Comparison of ENCODE assay signal across 9 cellular contexts in genomic region chr19:55340144-55340783, GRCh38. TPM values are rescaled to one million over a fixed set of nuclear protein-coding genes. Genes with fewer than 3 reads are reported as not detected.
DNase-seq lines count a peak whose midpoint lies in the region; ATAC-seq, FAIRE-seq and TF ChIP-seq lines count a peak whose summit lies in the region.
"Had no signal": no experiment of that assay in that cellular context is flagged by ENCODE, and none has a peak within 500 bp of the region (broad histone marks: within the 10 kb centered on the region; RNA-seq: fewer than 3 reads in every experiment).

No MANE protein-coding gene starts in this region.

- in situ Hi-C loops in KBM-7 (cut with MboI; ENCODE audit: low pct_unique_long_range_greater_than_20kb, low sequenced_read_pairs) (no loop called here), GM12878 (cut with MboI) (no loop called here)

- H3K9ac ChIP-seq in GM12878 (ENCODE audit: control insufficient read depth, insufficient read depth, low read length): peak overlapping the region; percentile 93

- TF ChIP-seq CTCF in AG10803 (conservative IDR thresholded peaks at IDR 0.05; ENCODE audit: low read length): no peak
- TF ChIP-seq CTCF in GM12878 (IDR thresholded peaks at IDR 0.05 in 2 of 3, conservative IDR thresholded peaks at IDR 0.05 in 1 of 3; ENCODE audit: control insufficient read depth in 2 of 3, extremely low read depth in 1 of 3, insufficient read depth in 1 of 3, low read depth in 3 of 3, low read length in 3 of 3): no peak
- TF ChIP-seq CTCF in lower lobe of right lung (IDR thresholded peaks at IDR 0.05): no peak
- TF ChIP-seq CTCF in upper lobe of left lung (IDR thresholded peaks at IDR 0.05): no peak

- peak; percentile 0; the same call in 2 of the 3 replicates for ATAC-seq in GM12878
- ATAC-seq in lower lobe of right lung: peak; percentile 0
- no peak for ATAC-seq in upper lobe of left lung (ENCODE audit: low FRiP score in 2 of 2)
- no peak for ATAC-seq in GM21367 (IDR thresholded peaks at IDR 0.05; ENCODE audit: unreplicated experiment)
- no peak for ATAC-seq in HG02970 (IDR thresholded peaks at IDR 0.05; ENCODE audit: low FRiP score, unreplicated experiment)

- peak overlapping the region; percentile 99 for H3K4me2 ChIP-seq in GM12878 (ENCODE audit: control insufficient read depth, insufficient read depth)

- H3K27me3 ChIP-seq in GM12878 (replicated peaks in 1 of 2; ENCODE audit: control insufficient read depth in 2 of 2, insufficient read depth in 2 of 2, low read length in 1 of 2): no peaks in the 10 kb centered on the region; a peak in 1 of 4 replicates
- H3K27me3 ChIP-seq in lower lobe of right lung (ENCODE audit: low read depth): no peaks in the 10 kb centered on the region
- H3K27me3 ChIP-seq in upper lobe of left lung: no peaks in the 10 kb centered on the region

- no TSS peak for BruUV-seq in GM12878 (replicated peaks; lab: Mats Ljungman, UMichigan)

- H3K9me3 ChIP-seq in GM12878 (replicated peaks; ENCODE audit: control insufficient read depth, insufficient read depth, low read length): no peaks in the 10 kb centered on the region
- no peaks in the 10 kb centered on the region for H3K9me3 ChIP-seq in lower lobe of right lung
- H3K9me3 ChIP-seq in upper lobe of left lung: no peaks in the 10 kb centered on the region

- CTCF ChIA-PET in GM12878 (lab: Yijun Ruan, JAX): interaction anchor here (0.6 to 1.8 kb wide), 9 partner anchors 19 to 266 kb away, joined by 3 to 32 read pairs (median 4); partner anchors contain the start of genes TMEM238 and ZNF628

- intact Hi-C loops in GM12878 (cut with micrococcal nuclease; ENCODE audit: unreplicated experiment) (no loop called here), lower lobe of right lung (cut with DNase I) (no loop called here)

- POLR2A ChIA-PET in GM12878 (lab: Charles Lee): interaction anchor here (0.7 to 2.1 kb wide), 12 partner anchors 8 to 223 kb away, joined by 3 to 27 read pairs (median 4); partner anchors contain the start of genes HSPBP1, ISOC2, PPP6R1 and TMEM238

- no peak for TF ChIP-seq POLR2A in GM12878 (IDR thresholded peaks at IDR 0.05; ENCODE audit: low read depth, low read length)
- TF ChIP-seq POLR2A in upper lobe of left lung (IDR thresholded peaks at IDR 0.05): no peak

- no peak for FAIRE-seq in GM12878 (lab: Jason Lieb, UNC)

- TF ChIP-seq EP300 in GM12878 (IDR thresholded peaks at IDR 0.05; ENCODE audit: borderline replicate concordance in 1 of 2, control insufficient read depth in 1 of 2, low read depth in 2 of 2, low read length in 2 of 2) (no peak), upper lobe of left lung (IDR thresholded peaks at IDR 0.05) (no peak)

- no peaks in the 10 kb centered on the region for H3K36me3 ChIP-seq in GM12878 (ENCODE audit: control insufficient read depth in 2 of 2, insufficient read depth in 2 of 2, low read length in 1 of 2)
- peaks cover 18% of the 10 kb centered on the region for H3K36me3 ChIP-seq in lower lobe of right lung
- peaks cover 0 to 25% (median 15%) of the 10 kb centered on the region in 4 donors for H3K36me3 ChIP-seq in upper lobe of left lung

- H3K4me1 ChIP-seq in GM12878 (ENCODE audit: control insufficient read depth, insufficient read depth, low read length) (peaks cover 10% of the 10 kb centered on the region), lower lobe of right lung (peaks cover 15% of the 10 kb centered on the region), upper lobe of left lung (peaks cover 17 to 26% (median 20%) of the 10 kb centered on the region in 4 donors)

- no peak for TF ChIP-seq RAD21 in GM12878 (IDR thresholded peaks at IDR 0.05; ENCODE audit: insufficient read depth, low read depth, low read length)

- H3K79me2 ChIP-seq in GM12878 (ENCODE audit: control insufficient read depth, insufficient read depth, low read length): peaks cover 7% of the 10 kb centered on the region

- SMC1A ChIA-PET in GM12878 (lab: Charles Lee; ENCODE audit: uncharacterized antibody, unreplicated experiment): interaction anchor here (1.6 to 3.3 kb wide), 2 partner anchors 39 to 81 kb away, joined by 7 to 16 read pairs; partner anchors contain the start of gene PPP6R1

- RAD21 ChIA-PET in GM12878 (lab: Charles Lee; ENCODE audit: unreplicated experiment): interaction anchor here (1.0 to 2.1 kb wide), 3 partner anchors 48 to 85 kb away, joined by 5 to 20 read pairs (median 8); partner anchors contain the start of gene HSPBP1

- H3K27ac ChIP-seq in GM12878 (ENCODE audit: control insufficient read depth, insufficient read depth): peak overlapping the region; percentile 84
- peak overlapping the region; percentile 94 for H3K27ac ChIP-seq in lower lobe of right lung
- H3K27ac ChIP-seq in upper lobe of left lung: peak overlapping the region; percentile 89 to 94 (median 91)

- no peaks in the 10 kb centered on the region for H4K20me1 ChIP-seq in GM12878 (ENCODE audit: control insufficient read depth, insufficient read depth)

- H3K4me3 ChIP-seq in AG10803 (ENCODE audit: low read length) (peak overlapping the region; percentile 81), GM12878 (peak overlapping the region; percentile 85), lower lobe of right lung (peak overlapping the region; percentile 64), upper lobe of left lung (peak overlapping the region; percentile 71 to 87 (median 80))

- DNase-seq in AG10803 (ENCODE audit: low read depth) (no peak), KBM-7 (peak; percentile 18), GM12878 (ENCODE audit: low read depth, low spot score) (no peak), lower lobe of right lung (peak; percentile 66), upper lobe of left lung (no peak), iPS-NIHi7 (ENCODE audit: extremely low spot score) (no peak)

- WGBS in GM12878 (ENCODE audit: insufficient coverage, insufficient replicate concordance, low lambda C conversion rate, missing lambda C conversion rate): 13% methylated on average over 14 of the region's 15 CpGs
- WGBS in upper lobe of left lung, 2 donors: 12 to 18% methylated on average over 12 to 15 of the region's 15 CpGs

- peak overlapping the region; percentile 29; the same call in 1 of the 2 replicates for H2AFZ ChIP-seq in GM12878 (ENCODE audit: control insufficient read depth, low read depth, low read length)

RNA-seq across cellular contexts. Expression of gene KMT5C, which starts 0.6 kb away (rescaled TPM):
- 51.9 and 53.5 TPM in 2 replicates for total RNA-seq in GM12878 (2013; cell fraction: nucleolus; rRNA removed)
- 6.8 and 7.7 TPM in 2 replicates for total RNA-seq in GM12878 (2014; rRNA removed)
- 2.4 and 3.7 TPM in 2 replicates for total RNA-seq in GM12878 (2014; rRNA removed; fragmentation: Illumina TruSeq; extraction: Trizol)
- total RNA-seq in GM12878 (2021): 13.2 and 15.8 TPM in 2 replicates
- 2.4 TPM for polyA plus RNA-seq in GM12878 (2011; ENCODE audit: low read depth)
- 5.7 and 9.3 TPM in 2 replicates for polyA plus RNA-seq in GM12878 (2011; rRNA removed)
- 11.5 and 16.8 TPM in 2 replicates for polyA plus RNA-seq in GM12878 (2011; cell fraction: cytosol; rRNA removed)
- 52.7 and 62.4 TPM in 2 replicates for polyA plus RNA-seq in GM12878 (2011; cell fraction: nucleus; rRNA removed)
- polyA plus RNA-seq in GM12878 (2012): 13.4 and 14.4 TPM in 2 replicates
- 1.3 and 2.3 TPM in 2 replicates for polyA plus RNA-seq in GM12878 (2014; fragmentation: Illumina TruSeq; extraction: Trizol)
- polyA plus RNA-seq in GM12878 (2014; fragmentation: Nextera tagmentation; extraction: Ambion mirVana): under 1 TPM in 1 of 2 experiments, not detected in 1; 0.20 TPM
- polyA plus RNA-seq in GM12878 (2014; rRNA removed): 10.5 and 11.9 TPM in 2 replicates
- 1 to 10 TPM; 4.1 to 4.3 TPM for polyA plus RNA-seq in GM12878 (2016; fragmentation: Nextera tagmentation; extraction: Ambion mirVana)
- 5.7 and 13.2 TPM in 2 replicates for polyA minus RNA-seq in GM12878 (2011; rRNA and poly(A)+ RNA removed)
- polyA minus RNA-seq in GM12878 (2011; cell fraction: cytosol; rRNA and poly(A)+ RNA removed): 4.9 and 10.4 TPM in 2 replicates
- 18.5 and 26.7 TPM in 2 replicates for polyA minus RNA-seq in GM12878 (2011; cell fraction: nucleus; rRNA and poly(A)+ RNA removed)
- total RNA-seq in lower lobe of right lung: 14.7 TPM
- total RNA-seq in upper lobe of left lung: 100 to 1,000 TPM in 1 of 6 donors, 10 to 100 TPM in 4, 1 to 10 TPM in 1; 9.1 to 111 (median 15.6) TPM

RNA-seq across cellular contexts. Expression of gene COX6B2, which starts 14.3 kb away (rescaled TPM):
- total RNA-seq in GM12878 (2013; cell fraction: nucleolus; rRNA removed): not detected in 2 replicates
- not detected in 2 replicates for total RNA-seq in GM12878 (2014; rRNA removed)
- total RNA-seq in GM12878 (2014; rRNA removed; fragmentation: Illumina TruSeq; extraction: Trizol): not detected in 2 replicates
- not detected in 2 replicates for total RNA-seq in GM12878 (2021)
- polyA plus RNA-seq in GM12878 (2011; ENCODE audit: low read depth): 0.20 TPM
- 0.09 TPM in 1 of 2 replicates, not detected in the other for polyA plus RNA-seq in GM12878 (2011; rRNA removed)
- not detected in 2 replicates for polyA plus RNA-seq in GM12878 (2011; cell fraction: cytosol; rRNA removed)
- 2.2 and 2.4 TPM in 2 replicates for polyA plus RNA-seq in GM12878 (2011; cell fraction: nucleus; rRNA removed)
- 0.11 and 0.15 TPM in 2 replicates for polyA plus RNA-seq in GM12878 (2012)
- polyA plus RNA-seq in GM12878 (2014; fragmentation: Illumina TruSeq; extraction: Trizol): not detected in 2 replicates
- under 1 TPM; 0.05 to 0.07 TPM for polyA plus RNA-seq in GM12878 (2014; fragmentation: Nextera tagmentation; extraction: Ambion mirVana)
- polyA plus RNA-seq in GM12878 (2014; rRNA removed): 0.06 and 0.14 TPM in 2 replicates
- polyA plus RNA-seq in GM12878 (2016; fragmentation: Nextera tagmentation; extraction: Ambion mirVana): under 1 TPM in 1 of 2 experiments, not detected in 1; 0.08 TPM
- polyA minus RNA-seq in GM12878 (2011; rRNA and poly(A)+ RNA removed): not detected in 2 replicates
- not detected in 2 replicates for polyA minus RNA-seq in GM12878 (2011; cell fraction: cytosol; rRNA and poly(A)+ RNA removed)
- not detected in 2 replicates for polyA minus RNA-seq in GM12878 (2011; cell fraction: nucleus; rRNA and poly(A)+ RNA removed)
- total RNA-seq in lower lobe of right lung: not detected
- under 1 TPM in 1 of 6 donors, not detected in 5; 0.20 TPM for total RNA-seq in upper lobe of left lung
- total RNA-seq: left cardiac atrium had no signal

RNA-seq across cellular contexts. Expression of gene TMEM150B, which starts 15.1 kb away (rescaled TPM):
- 0.65 TPM in 1 of 2 replicates, not detected in the other for total RNA-seq in GM12878 (2013; cell fraction: nucleolus; rRNA removed)
- total RNA-seq in GM12878 (2014; rRNA removed) (not detected in 2 replicates), GM12878 (2014; rRNA removed; fragmentation: Illumina TruSeq; extraction: Trizol) (not detected in 2 replicates), GM12878 (2021) (0.23 TPM in 1 of 2 replicates, not detected in the other), lower lobe of right lung (45.5 TPM), upper lobe of left lung (10 to 100 TPM in 5 of 6 donors, 1 to 10 TPM in 1; 8.2 to 67.7 (median 29.7) TPM)
- not detected for polyA plus RNA-seq in GM12878 (2011; ENCODE audit: low read depth)
- polyA plus RNA-seq in GM12878 (2011; rRNA removed) (not detected in 2 replicates), GM12878 (2014; fragmentation: Illumina TruSeq; extraction: Trizol) (not detected in 2 replicates), GM12878 (2014; fragmentation: Nextera tagmentation; extraction: Ambion mirVana) (not detected), GM12878 (2014; rRNA removed) (0.09 TPM in 1 of 2 replicates, not detected in the other), GM12878 (2016; fragmentation: Nextera tagmentation; extraction: Ambion mirVana) (under 1 TPM; 0.16 to 0.19 TPM)
- polyA plus RNA-seq in GM12878 (2011; cell fraction: cytosol; rRNA removed): 0.27 TPM in 1 of 2 replicates, not detected in the other
- polyA plus RNA-seq in GM12878 (2011; cell fraction: nucleus; rRNA removed): 0.21 TPM in 1 of 2 replicates, not detected in the other
- polyA plus RNA-seq in GM12878 (2012): 0.17 TPM in 1 of 2 replicates, not detected in the other
- not detected in 2 replicates for polyA minus RNA-seq in GM12878 (2011; rRNA and poly(A)+ RNA removed)
- polyA minus RNA-seq in GM12878 (2011; cell fraction: cytosol; rRNA and poly(A)+ RNA removed): not detected in 2 replicates
- not detected in 2 replicates for polyA minus RNA-seq in GM12878 (2011; cell fraction: nucleus; rRNA and poly(A)+ RNA removed)

RNA-seq across cellular contexts. Expression of gene GARIN5B, which starts 22.8 kb away (rescaled TPM):
- total RNA-seq in GM12878 (2013; cell fraction: nucleolus; rRNA removed): not detected in 2 replicates
- not detected in 2 replicates for total RNA-seq in GM12878 (2014; rRNA removed)
- total RNA-seq in GM12878 (2014; rRNA removed; fragmentation: Illumina TruSeq; extraction: Trizol): not detected in 2 replicates
- not detected in 2 replicates for total RNA-seq in GM12878 (2021)
- polyA plus RNA-seq in GM12878 (2011; ENCODE audit: low read depth): not detected
- polyA plus RNA-seq in GM12878 (2011; rRNA removed): not detected in 2 replicates
- not detected in 2 replicates for polyA plus RNA-seq in GM12878 (2011; cell fraction: cytosol; rRNA removed)
- polyA plus RNA-seq in GM12878 (2011; cell fraction: nucleus; rRNA removed): not detected in 2 replicates
- not detected in 2 replicates for polyA plus RNA-seq in GM12878 (2012)
- polyA plus RNA-seq in GM12878 (2014; fragmentation: Illumina TruSeq; extraction: Trizol): not detected in 2 replicates
- polyA plus RNA-seq in GM12878 (2014; fragmentation: Nextera tagmentation; extraction: Ambion mirVana): not detected
- 0.18 TPM in 1 of 2 replicates, not detected in the other for polyA plus RNA-seq in GM12878 (2014; rRNA removed)
- not detected for polyA plus RNA-seq in GM12878 (2016; fragmentation: Nextera tagmentation; extraction: Ambion mirVana)
- polyA minus RNA-seq in GM12878 (2011; rRNA and poly(A)+ RNA removed): not detected in 2 replicates
- not detected in 2 replicates for polyA minus RNA-seq in GM12878 (2011; cell fraction: cytosol; rRNA and poly(A)+ RNA removed)
- not detected in 2 replicates for polyA minus RNA-seq in GM12878 (2011; cell fraction: nucleus; rRNA and poly(A)+ RNA removed)
- total RNA-seq in lower lobe of right lung: not detected
- total RNA-seq in upper lobe of left lung: not detected
- total RNA-seq: left cardiac atrium had no signal

RNA-seq across cellular contexts. Expression of gene IL11, which starts 30.0 kb away (rescaled TPM):
- not detected in 2 replicates for total RNA-seq in GM12878 (2013; cell fraction: nucleolus; rRNA removed)
- not detected in 2 replicates for total RNA-seq in GM12878 (2014; rRNA removed)
- not detected in 2 replicates for total RNA-seq in GM12878 (2014; rRNA removed; fragmentation: Illumina TruSeq; extraction: Trizol)
- 0.15 TPM in 1 of 2 replicates, not detected in the other for total RNA-seq in GM12878 (2021)
- not detected for polyA plus RNA-seq in GM12878 (2011; ENCODE audit: low read depth)
- polyA plus RNA-seq in GM12878 (2011; rRNA removed): not detected in 2 replicates
- not detected in 2 replicates for polyA plus RNA-seq in GM12878 (2011; cell fraction: cytosol; rRNA removed)
- polyA plus RNA-seq in GM12878 (2011; cell fraction: nucleus; rRNA removed): not detected in 2 replicates
- 0.07 and 0.17 TPM in 2 replicates for polyA plus RNA-seq in GM12878 (2012)
- polyA plus RNA-seq in GM12878 (2014; fragmentation: Illumina TruSeq; extraction: Trizol): not detected in 2 replicates
- not detected for polyA plus RNA-seq in GM12878 (2014; fragmentation: Nextera tagmentation; extraction: Ambion mirVana)
- not detected in 2 replicates for polyA plus RNA-seq in GM12878 (2014; rRNA removed)
- not detected for polyA plus RNA-seq in GM12878 (2016; fragmentation: Nextera tagmentation; extraction: Ambion mirVana)
- not detected in 2 replicates for polyA minus RNA-seq in GM12878 (2011; rRNA and poly(A)+ RNA removed)
- polyA minus RNA-seq in GM12878 (2011; cell fraction: cytosol; rRNA and poly(A)+ RNA removed): not detected in 2 replicates
- polyA minus RNA-seq in GM12878 (2011; cell fraction: nucleus; rRNA and poly(A)+ RNA removed): not detected in 2 replicates
- total RNA-seq in lower lobe of right lung: not detected
- total RNA-seq in upper lobe of left lung: under 1 TPM in 2 of 6 donors, not detected in 4; 0.20 to 0.34 TPM
- total RNA-seq: left cardiac atrium had no signal

Comparison
In these comparisons a context has a peak if more than half of its experiments do, and no peak if none do; other contexts are left out.
1. DNase-seq: peak in KBM-7 (single experiment) and lower lobe of right lung (single experiment); none in AG10803 (single experiment), GM12878 (single experiment), upper lobe of left lung (0 of 2) and iPS-NIHi7 (single experiment).
2. ATAC-seq: peak in GM12878 (single experiment) and lower lobe of right lung (2 of 2); none in upper lobe of left lung (0 of 2), GM21367 (single experiment) and HG02970 (single experiment).
3. RNA of gene TMEM150B, which starts 15.1 kb away (total RNA-seq): 45.5 TPM in lower lobe of right lung (single experiment) and 8.2 to 67.7 TPM in upper lobe of left lung; 0.23 to 0.65 TPM in GM12878; every median in the first group is over 4 times any median in the second.
4. Peak in every context shown above with its lines, with median percentiles within 50 percentile points of each other: H3K4me3 ChIP-seq and H3K27ac ChIP-seq.